In the genomic region with DNA sequence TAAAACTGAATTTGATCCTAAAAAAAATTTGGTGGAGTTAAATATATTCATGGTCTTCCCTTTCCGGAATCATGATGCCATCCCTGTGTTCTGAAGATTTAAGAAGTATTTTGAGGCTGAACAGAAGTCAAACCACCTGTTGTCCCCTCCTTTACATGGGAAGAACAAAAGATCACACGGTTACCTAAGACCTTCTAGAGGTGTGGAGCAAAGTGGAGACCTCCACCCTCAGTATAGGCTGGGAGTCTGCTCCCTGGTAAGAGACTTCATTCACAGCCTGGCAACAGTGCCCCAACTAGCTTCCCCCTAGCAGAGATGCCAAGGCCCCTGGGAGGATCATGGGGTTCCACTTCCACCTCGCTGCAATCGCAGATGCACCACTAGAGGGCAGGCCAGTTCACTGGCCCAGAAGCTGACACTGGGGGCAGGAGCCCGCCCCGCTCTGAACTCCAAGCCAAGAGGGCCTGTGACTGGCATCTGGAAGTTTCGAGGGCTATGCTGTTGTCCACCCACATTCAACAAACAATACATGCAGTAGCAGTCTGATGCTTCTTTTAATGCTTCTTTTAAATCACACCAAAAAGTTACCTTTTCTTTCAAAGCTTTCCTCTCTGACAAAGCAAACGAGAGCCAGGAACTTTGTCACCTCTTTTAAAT, we compare ENCODE assay signal across 8 cellular contexts. TPM values are rescaled to one million over a fixed set of nuclear protein-coding genes. Genes with fewer than 3 reads are reported as not detected.
DNase-seq lines count a peak whose midpoint lies in the region; ATAC-seq and TF ChIP-seq lines count a peak whose summit lies in the region.

No MANE protein-coding gene starts in this region.

- POLR2A ChIA-PET in HEK293 (lab: Yijun Ruan, JAX) (interaction anchor here (0.6 kb wide), 1 partner anchor 12 kb away, joined by 5 read pairs; no protein-coding TSS in a partner anchor), T-cell (lab: Charles Lee) (interaction anchor here (0.6 to 1.2 kb wide), 6 partner anchors 11 to 231 kb away, joined by 3 to 7 read pairs (median 3); a partner anchor contains a TSS)

- WGBS in sigmoid colon, 2 donors = 23 to 34% methylated on average over 8 of the region's 8 CpGs

- H3K36me3 ChIP-seq in HEK293 (ENCODE audit: control insufficient read depth in 2 of 2, insufficient read depth in 1 of 2, low read length in 2 of 2) (peaks cover 8 to 13% of the 10 kb centered on the region in 2 experiments; a peak in 2 of 3 replicates), MM.1S (replicated peaks; ENCODE audit: insufficient read depth, low read length) (no peaks in the 10 kb centered on the region), left ventricle myocardium inferior (peaks cover under 1% of the 10 kb centered on the region), sigmoid colon (no peaks in the 10 kb centered on the region)

- no peak overlapping the region for H3K4me3 Mint-ChIP-seq in T-cell

- 0 out of 2 replicates have a peak overlapping the region, but pooled peaks have one; percentile 17 for H2AFZ ChIP-seq in MM.1S (ENCODE audit: low read length)

- peaks cover 20 to 25% (median 24%) of the 10 kb centered on the region in 3 donors for H3K4me1 Mint-ChIP-seq in T-cell

- H4K20me1 ChIP-seq in MM.1S (ENCODE audit: insufficient read depth, low read length) = no peaks in the 10 kb centered on the region

- H3K36me3 Mint-ChIP-seq in T-cell = no peaks in the 10 kb centered on the region

- H3K9me3 ChIP-seq in HEK293 (ENCODE audit: control insufficient read depth, insufficient read depth, low read depth, low read length) (no peaks in the 10 kb centered on the region), MM.1S (replicated peaks; ENCODE audit: insufficient read depth, low read length) (no peaks in the 10 kb centered on the region), left ventricle myocardium inferior (replicated peaks) (no peaks in the 10 kb centered on the region), sigmoid colon (no peaks in the 10 kb centered on the region)

- H3K27ac Mint-ChIP-seq in T-cell = peak overlapping the region; percentile 55 to 74

- TF ChIP-seq CTCF in GM12873 (IDR thresholded peaks at IDR 0.05; ENCODE audit: insufficient read depth, low read depth, low read length, missing control alignments) = peak; percentile 99
- TF ChIP-seq CTCF in HEK293 (tag by site-specific recombination; IDR thresholded peaks at IDR 0.05) = peak; percentile 76
- peak; percentile 99 for TF ChIP-seq CTCF in MM.1S (IDR thresholded peaks at IDR 0.05; ENCODE audit: low read length)
- TF ChIP-seq CTCF in left ventricle myocardium inferior (IDR thresholded peaks at IDR 0.05; ENCODE audit: borderline replicate concordance) = peak; percentile 98
- TF ChIP-seq CTCF in sigmoid colon (IDR thresholded peaks at IDR 0.05) = peak; percentile 51 to 95 (median 72)

- TF ChIP-seq EP300 in sigmoid colon (IDR thresholded peaks at IDR 0.05) = no peak

- peaks cover 57% of the 10 kb centered on the region for H3F3A ChIP-seq in MM.1S (ENCODE audit: insufficient read depth, low read length)

- peaks cover 57% of the 10 kb centered on the region for H3K79me2 ChIP-seq in MM.1S (ENCODE audit: low read length)

- H3K27me3 ChIP-seq in MM.1S (replicated peaks; ENCODE audit: insufficient read depth, low read length) (no peaks in the 10 kb centered on the region), left ventricle myocardium inferior (ENCODE audit: low read depth) (no peaks in the 10 kb centered on the region), sigmoid colon (no peaks in the 10 kb centered on the region)

- peak overlapping the region; percentile 16; the same call in 1 of the 2 replicates for H3K9ac ChIP-seq in MM.1S (ENCODE audit: low read length)

- H3K9me2 ChIP-seq in MM.1S (replicated peaks; ENCODE audit: insufficient read depth, low read length) = no peaks in the 10 kb centered on the region

- TF ChIP-seq POLR2A in sigmoid colon (IDR thresholded peaks at IDR 0.05) = no peak

- ATAC-seq in T-cell (replicated peaks in 1 of 4) = peak; percentile 68 to 88 (median 85)

- no peaks in the 10 kb centered on the region for H3K9me3 Mint-ChIP-seq in T-cell

- no peak overlapping the region for H3K4me3 ChIP-seq in HEK293 (ENCODE audit: low read depth, low read length)
- peak overlapping the region; percentile 0; the same call in 1 of the 2 replicates for H3K4me3 ChIP-seq in MM.1S (ENCODE audit: low read length)
- no peak overlapping the region for H3K4me3 ChIP-seq in left ventricle myocardium inferior
- H3K4me3 ChIP-seq in sigmoid colon = no peak overlapping the region

- peaks cover 11% of the 10 kb centered on the region for H3K4me1 ChIP-seq in HEK293 (ENCODE audit: control insufficient read depth, insufficient read depth, low read length)
- H3K4me1 ChIP-seq in MM.1S (ENCODE audit: low read length) = peaks cover 79% of the 10 kb centered on the region
- peaks cover 36% of the 10 kb centered on the region for H3K4me1 ChIP-seq in left ventricle myocardium inferior
- peaks cover 0 to 21% (median 11%) of the 10 kb centered on the region in 4 donors for H3K4me1 ChIP-seq in sigmoid colon

- H3K27me3 Mint-ChIP-seq in T-cell = no peaks in the 10 kb centered on the region

- H3K27ac ChIP-seq in HEK293 (ENCODE audit: extremely low read depth, low read depth, low read length) (no peak overlapping the region), MM.1S (ENCODE audit: low read length) (peak overlapping the region; percentile 83), left ventricle myocardium inferior (replicated peaks) (peak overlapping the region; percentile 49), sigmoid colon (no peak overlapping the region)

- intact Hi-C loops in left ventricle myocardium inferior (cut with micrococcal nuclease) = no loop called here
- intact Hi-C loops in sigmoid colon (cut with DNase I) = loop anchor here (5.0 kb wide), 3 partner anchors 40 to 250 kb away; a partner anchor contains a TSS

- peak overlapping the region; percentile 34 for H3K4me2 ChIP-seq in MM.1S (ENCODE audit: low read depth, low read length)

- CTCF ChIA-PET in HEK293 (lab: Yijun Ruan, JAX) = interaction anchor here (0.6 to 3.6 kb wide), 101 partner anchors 10 to 1105 kb away, joined by 3 to 64 read pairs (median 4); a partner anchor contains a TSS
- CTCF ChIA-PET in T-cell (lab: Charles Lee) = interaction anchor here (0.6 to 3.5 kb wide), 37 partner anchors 9 to 1438 kb away, joined by 3 to 34 read pairs (median 4); a partner anchor contains a TSS

- DNase-seq in MM.1S (peak; percentile 89), T-cell (peak; percentile 54 to 83 (median 74)), left ventricle myocardium inferior (peak; percentile 78), sigmoid colon (peak; percentile 77), mesenteric fat pad (ENCODE audit: low spot score) (no peak)
- peak; percentile 54 for DNase-seq in activated naive CD8-positive, alpha-beta T cell treated with anti-CD3 and anti-CD28 coated beads, Interleukin-2, amount 50 U/mL, for 16 hours (ENCODE audit: low read depth, low spot score)

TF ChIP-seq in HEK293, 187 proteins besides CTCF, POLR2A, EP300 and RAD21:
- TF ChIP-seq OVOL3 (tag by site-specific recombination; IDR thresholded peaks at IDR 0.05) (no peak), SCRT1 (tag by site-specific recombination; IDR thresholded peaks at IDR 0.05; ENCODE audit: borderline replicate concordance) (peak; percentile 83), ZNF266 (tag by site-specific recombination; IDR thresholded peaks at IDR 0.05; ENCODE audit: low read depth) (no peak), ZNF654 (tag by site-specific recombination; IDR thresholded peaks at IDR 0.05; ENCODE audit: low read depth) (peak; percentile 71), ZNF660 (tag by site-specific recombination; IDR thresholded peaks at IDR 0.05) (peak; percentile 67), ZNF2 (tag by site-specific recombination; IDR thresholded peaks at IDR 0.05) (peak; percentile 55; the same call in 1 of the 2 replicates), SCRT2 (tag by site-specific recombination; IDR thresholded peaks at IDR 0.05) (peak; percentile 98), ZNF747 (tag by site-specific recombination; IDR thresholded peaks at IDR 0.05) (no peak), GLIS2 (tag by site-specific recombination; IDR thresholded peaks at IDR 0.05) (peak; percentile 54)
- TF ChIP-seq, protein P1, sequence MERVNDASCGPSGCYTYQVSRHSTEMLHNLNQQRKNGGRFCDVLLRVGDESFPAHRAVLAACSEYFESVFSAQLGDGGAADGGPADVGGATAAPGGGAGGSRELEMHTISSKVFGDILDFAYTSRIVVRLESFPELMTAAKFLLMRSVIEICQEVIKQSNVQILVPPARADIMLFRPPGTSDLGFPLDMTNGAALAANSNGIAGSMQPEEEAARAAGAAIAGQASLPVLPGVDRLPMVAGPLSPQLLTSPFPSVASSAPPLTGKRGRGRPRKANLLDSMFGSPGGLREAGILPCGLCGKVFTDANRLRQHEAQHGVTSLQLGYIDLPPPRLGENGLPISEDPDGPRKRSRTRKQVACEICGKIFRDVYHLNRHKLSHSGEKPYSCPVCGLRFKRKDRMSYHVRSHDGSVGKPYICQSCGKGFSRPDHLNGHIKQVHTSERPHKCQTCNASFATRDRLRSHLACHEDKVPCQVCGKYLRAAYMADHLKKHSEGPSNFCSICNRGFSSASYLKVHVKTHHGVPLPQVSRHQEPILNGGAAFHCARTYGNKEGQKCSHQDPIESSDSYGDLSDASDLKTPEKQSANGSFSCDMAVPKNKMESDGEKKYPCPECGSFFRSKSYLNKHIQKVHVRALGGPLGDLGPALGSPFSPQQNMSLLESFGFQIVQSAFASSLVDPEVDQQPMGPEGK (tag by site-specific recombination; IDR thresholded peaks at IDR 0.05) = peak; percentile 91

RNA-seq across cellular contexts. Expression of a gene that starts 19.5 kb away (rescaled TPM):
- total RNA-seq in T-cell (10 to 100 TPM; 14.6 to 24.1 (median 22.6) TPM), left ventricle myocardium inferior (13.1 TPM), sigmoid colon (10 to 100 TPM; 29.5 to 36.7 (median 33.8) TPM), mesenteric fat pad (40.4 TPM)
- polyA plus RNA-seq in sigmoid colon = 10 to 100 TPM; 31.6 to 50.4 (median 40.8) TPM

RNA-seq across cellular contexts. Expression of a gene that starts 40.1 kb away (rescaled TPM):
- total RNA-seq in T-cell (1 to 10 TPM; 2.3 to 4.9 (median 4.6) TPM), left ventricle myocardium inferior (123 TPM), sigmoid colon (10 to 100 TPM; 11.8 to 19.8 (median 13.3) TPM), mesenteric fat pad (28.7 TPM)
- polyA plus RNA-seq in sigmoid colon = 10 to 100 TPM in 1 of 3 donors, 1 to 10 TPM in 2; 2.8 to 12.0 (median 6.7) TPM

RNA-seq across cellular contexts. Expression of a gene that starts 56.9 kb away (rescaled TPM):
- total RNA-seq in T-cell (1 to 10 TPM in 1 of 5 donors, under 1 TPM in 4; 0.49 to 1.5 (median 0.73) TPM), left ventricle myocardium inferior (0.69 TPM), sigmoid colon (1 to 10 TPM in 2 of 4 donors, under 1 TPM in 2; 0.36 to 2.8 (median 1.2) TPM), mesenteric fat pad (2.2 TPM)
- under 1 TPM in 1 of 3 donors, not detected in 2; 0.52 TPM for polyA plus RNA-seq in sigmoid colon

Comparison
In these comparisons a context has a peak if more than half of its experiments do, and no peak if none do; other contexts are left out.
1. H3K27ac ChIP-seq: peak in MM.1S (single experiment) and left ventricle myocardium inferior (single experiment); none in HEK293 (single experiment) and sigmoid colon (0 of 4).
2. Peak in every context shown above with its lines, with median percentiles within 50 percentile points of each other: CTCF ChIP-seq.